ENCODE assay signal across 23 cellular contexts in genomic region chr15:38522922-38523321, GRCh38. TPM values are rescaled to one million over a fixed set of nuclear protein-coding genes. Genes with fewer than 3 reads are reported as not detected.
DNase-seq lines count a peak whose midpoint lies in the region; ATAC-seq, FAIRE-seq and TF ChIP-seq lines count a peak whose summit lies in the region.
"Had no signal": no experiment of that assay in that cellular context is flagged by ENCODE, and none has a peak within 500 bp of the region (broad histone marks: within the 10 kb centered on the region; RNA-seq: fewer than 3 reads in every experiment).

No MANE protein-coding gene starts in this region.

- no peak for TF ChIP-seq RAD21 in GM12878 (IDR thresholded peaks at IDR 0.05; ENCODE audit: insufficient read depth, low read depth, low read length)

- no peak overlapping the region for H3K4me3 Mint-ChIP-seq in stimulated activated naive CD8-positive, alpha-beta T cell treated with anti-CD3 and anti-CD28 coated beads, Interleukin-15, amount 100 ng/mL, for 72 hours
- H3K4me3 Mint-ChIP-seq in GM23338, result no peak overlapping the region
- H3K4me3 Mint-ChIP-seq: brain, CD14-positive monocyte, endodermal cell, IgD-negative memory B cell had no signal

- no peak for TF ChIP-seq EP300 in GM12878 (IDR thresholded peaks at IDR 0.05; ENCODE audit: borderline replicate concordance in 1 of 2, control insufficient read depth in 1 of 2, low read depth in 2 of 2, low read length in 2 of 2)

- FAIRE-seq in GM12878 (lab: Jason Lieb, UNC), result peak; percentile 31

- no peaks in the 10 kb centered on the region for H3K27me3 ChIP-seq in GM12878 (replicated peaks in 1 of 2; ENCODE audit: control insufficient read depth in 2 of 2, insufficient read depth in 2 of 2, low read length in 1 of 2)
- no peaks in the 10 kb centered on the region for H3K27me3 ChIP-seq in GM23338 (ENCODE audit: insufficient read depth)
- H3K27me3 ChIP-seq: colonic mucosa, neutrophil, thyroid gland had no signal

- intact Hi-C loops in GM12878 (cut with micrococcal nuclease; ENCODE audit: unreplicated experiment), result no loop called here
- intact Hi-C loops in left cardiac atrium (cut with DNase I), result no loop called here

- POLR2A ChIA-PET in GM12878 (lab: Charles Lee), result interaction anchor here (0.9 to 2.6 kb wide), 6 partner anchors 10 to 34 kb away, joined by 3 to 8 read pairs (median 5); no protein-coding TSS in a partner anchor

- no peak for TF ChIP-seq POLR2A in GM12878 (IDR thresholded peaks at IDR 0.05; ENCODE audit: low read depth, low read length)

- no peaks in the 10 kb centered on the region for H3K36me3 Mint-ChIP-seq in GM23338 (ENCODE audit: low read depth)
- H3K36me3 Mint-ChIP-seq: brain, CD14-positive monocyte had no signal

- H3K9me2 ChIP-seq in GM23338 (ENCODE audit: insufficient read depth), result no peaks in the 10 kb centered on the region

- no peaks in the 10 kb centered on the region for H3K9me3 ChIP-seq in GM12878 (replicated peaks; ENCODE audit: control insufficient read depth, insufficient read depth, low read length)
- H3K9me3 ChIP-seq: colonic mucosa, neutrophil, psoas muscle, thyroid gland had no signal

- H3K9ac ChIP-seq in GM12878 (ENCODE audit: control insufficient read depth, insufficient read depth, low read length), result no peak overlapping the region

- H3K4me1 Mint-ChIP-seq in stimulated activated naive CD8-positive, alpha-beta T cell treated with anti-CD3 and anti-CD28 coated beads, Interleukin-15, amount 100 ng/mL, for 72 hours, result peaks cover 75% of the 10 kb centered on the region
- peaks cover 14% of the 10 kb centered on the region; the same call in 2 of the 3 replicates for H3K4me1 Mint-ChIP-seq in GM23338
- H3K4me1 Mint-ChIP-seq: CD14-positive monocyte had no signal

- H3K79me2 ChIP-seq in GM12878 (ENCODE audit: control insufficient read depth, insufficient read depth, low read length) (no peaks in the 10 kb centered on the region), GM23338 (replicated peaks; ENCODE audit: insufficient read depth) (no peaks in the 10 kb centered on the region)

- ATAC-seq in stimulated activated naive CD8-positive, alpha-beta T cell treated with anti-CD3 and anti-CD28 coated beads, Interleukin-15, Interleukin-2, amounts not matched to agents 100 U/mL and 50 U/mL, for 24 hours, result peak; percentile 48
- no peak for ATAC-seq in stimulated activated naive CD8-positive, alpha-beta T cell treated with anti-CD3 and anti-CD28 coated beads, Interleukin-15, amount 100 ng/mL, for 72 hours
- ATAC-seq in HG03565 (IDR thresholded peaks at IDR 0.05; ENCODE audit: unreplicated experiment) (peak; percentile 51), GM12878 (peak; percentile 34), left cardiac atrium (no peak), GM23338 (no peak)
- ATAC-seq: psoas muscle had no signal

- BruUV-seq in GM12878 (replicated peaks; lab: Mats Ljungman, UMichigan), result no TSS peak

- H3K27ac ChIP-seq in GM12878 (ENCODE audit: control insufficient read depth, insufficient read depth) (no peak overlapping the region), GM23338 (ENCODE audit: low read depth) (no peak overlapping the region)
- H3K27ac ChIP-seq: colonic mucosa, neutrophil, PC-9, psoas muscle, thyroid gland had no signal

- H3K27ac Mint-ChIP-seq in stimulated activated naive CD8-positive, alpha-beta T cell treated with anti-CD3 and anti-CD28 coated beads, Interleukin-15, amount 100 ng/mL, for 72 hours, result no peak overlapping the region
- H3K27ac Mint-ChIP-seq in GM23338, result no peak overlapping the region
- H3K27ac Mint-ChIP-seq: CD14-positive monocyte, endodermal cell had no signal

- H4K20me1 ChIP-seq in GM12878 (ENCODE audit: control insufficient read depth, insufficient read depth) (no peaks in the 10 kb centered on the region), GM23338 (replicated peaks; ENCODE audit: insufficient read depth) (no peaks in the 10 kb centered on the region)

- H3K4me1 ChIP-seq in GM12878 (ENCODE audit: control insufficient read depth, insufficient read depth, low read length) (no peaks in the 10 kb centered on the region), GM23338 (ENCODE audit: insufficient read depth) (no peaks in the 10 kb centered on the region)
- H3K4me1 ChIP-seq: colonic mucosa, psoas muscle, thyroid gland had no signal

- no peak overlapping the region for H3K4me3 ChIP-seq in GM12878
- no peak overlapping the region for H3K4me3 ChIP-seq in GM23338
- H3K4me3 ChIP-seq: colonic mucosa, PC-9, psoas muscle, thyroid gland had no signal

- 76% methylated on average over 4 of the region's 4 CpGs for WGBS in GM12878 (ENCODE audit: insufficient coverage, insufficient replicate concordance, low lambda C conversion rate, missing lambda C conversion rate)

- H3K4me2 ChIP-seq in GM12878 (ENCODE audit: control insufficient read depth, insufficient read depth), result no peak overlapping the region
- H3K4me2 ChIP-seq in GM23338, result no peak overlapping the region
- H3K4me2 ChIP-seq: PC-9 had no signal

- CTCF ChIA-PET in GM12878 (lab: Yijun Ruan, JAX), result interaction anchor here (0.6 to 7.7 kb wide), 13 partner anchors 8 to 177 kb away, joined by 3 to 41 read pairs (median 4); no protein-coding TSS in a partner anchor

- no peaks in the 10 kb centered on the region for H3K9me3 Mint-ChIP-seq in stimulated activated naive CD8-positive, alpha-beta T cell treated with anti-CD3 and anti-CD28 coated beads, Interleukin-15, amount 100 ng/mL, for 72 hours
- no peaks in the 10 kb centered on the region for H3K9me3 Mint-ChIP-seq in GM23338
- H3K9me3 Mint-ChIP-seq: brain, endodermal cell, IgD-negative memory B cell had no signal

- no peak for TF ChIP-seq CTCF in GM12878 (IDR thresholded peaks at IDR 0.05 in 2 of 3, conservative IDR thresholded peaks at IDR 0.05 in 1 of 3; ENCODE audit: control insufficient read depth in 2 of 3, extremely low read depth in 1 of 3, insufficient read depth in 1 of 3, low read depth in 3 of 3, low read length in 3 of 3)
- no peak for TF ChIP-seq CTCF in GM23338 (conservative IDR thresholded peaks at IDR 0.05; ENCODE audit: low read depth in 2 of 2)

- DNase-seq in stimulated activated naive CD8-positive, alpha-beta T cell treated with anti-CD3 and anti-CD28 coated beads, Interleukin-15, Interleukin-2, amounts not matched to agents 100 U/mL and 50 U/mL, for 24 hours, result no peak
- no peak for DNase-seq in stimulated activated naive CD8-positive, alpha-beta T cell treated with anti-CD3 and anti-CD28 coated beads, Interleukin-15, amount 100 ng/mL, for 72 hours
- DNase-seq in GM12878 (ENCODE audit: low read depth, low spot score), result no peak
- DNase-seq in activated gamma-delta T cell (lab: John Stamatoyannopoulos, UW), result no peak
- no peak for DNase-seq in DMS53 treated with DMSO at 0.1 percent for 48 hours (lab: John Stamatoyannopoulos, UW; ENCODE audit: unreplicated experiment)
- DNase-seq in left cardiac atrium, result no peak
- no peak for DNase-seq in GM23338 (ENCODE audit: low spot score)
- DNase-seq: activated CD4-positive, alpha-beta T cell treated with anti-CD3 and anti-CD28 coated beads for 4 hours; activated naive CD4-positive, alpha-beta T cell treated with anti-CD3 and anti-CD28 coated beads, Interleukin-2, amount 50 U/mL, for 16 hours; colonic mucosa; DMS79; endodermal cell; NCI-H1105 treated with DMSO at 0.1 percent for 48 hours; NCI-H2081 treated with DMSO at 0.1 percent for 48 hours; PC-9; psoas muscle; SHP77; thyroid gland had no signal

- RAD21 ChIA-PET in GM12878 (lab: Charles Lee; ENCODE audit: unreplicated experiment), result interaction anchor here (0.7 to 3.1 kb wide), 7 partner anchors 30 to 172 kb away, joined by 3 to 15 read pairs (median 4); partner anchors contain the start of gene RASGRP1

- H3K36me3 ChIP-seq in GM12878 (ENCODE audit: control insufficient read depth in 2 of 2, insufficient read depth in 2 of 2, low read length in 1 of 2) (peaks cover 3 to 7% of the 10 kb centered on the region in 2 experiments), GM23338 (ENCODE audit: insufficient read depth) (no peaks in the 10 kb centered on the region)
- H3K36me3 ChIP-seq: colonic mucosa, thyroid gland had no signal

- no peaks in the 10 kb centered on the region for H3K27me3 Mint-ChIP-seq in stimulated activated naive CD8-positive, alpha-beta T cell treated with anti-CD3 and anti-CD28 coated beads, Interleukin-15, amount 100 ng/mL, for 72 hours
- H3K27me3 Mint-ChIP-seq in GM23338 (ENCODE audit: insufficient read depth, low read depth, poor library complexity), result peaks cover 3% of the 10 kb centered on the region
- H3K27me3 Mint-ChIP-seq: brain, IgD-negative memory B cell had no signal

- H2AFZ ChIP-seq in GM12878 (ENCODE audit: control insufficient read depth, low read depth, low read length) (no peak overlapping the region), GM23338 (no peak overlapping the region)
- H2AFZ ChIP-seq: PC-9 had no signal

- H3F3A ChIP-seq in GM23338 (replicated peaks; ENCODE audit: low read depth), result no peaks in the 10 kb centered on the region

- SMC1A ChIA-PET in GM12878 (lab: Charles Lee; ENCODE audit: uncharacterized antibody, unreplicated experiment), result interaction anchor here (0.6 to 5.5 kb wide), 12 partner anchors 11 to 179 kb away, joined by 3 to 31 read pairs (median 6); no protein-coding TSS in a partner anchor

- in situ Hi-C loops in GM12878 (cut with MboI), result no loop called here

TF ChIP-seq in GM23338, 12 proteins besides CTCF, POLR2A, EP300 and RAD21 (continues in another document):
- TF ChIP-seq EZH2phosphoT487 (IDR thresholded peaks at IDR 0.05; ENCODE audit: unreplicated experiment), result no peak
- no peak for TF ChIP-seq EZH2 (IDR thresholded peaks at IDR 0.05; ENCODE audit: low read depth, unreplicated experiment)
- TF ChIP-seq ZNF331 (CRISPR knock-in tag; IDR thresholded peaks at IDR 0.05; ENCODE audit: low read depth), result no peak

RNA-seq across cellular contexts. Expression of gene RASGRP1, which starts 41.7 kb away (rescaled TPM):
- 151 and 158 TPM in 2 replicates for total RNA-seq in GM12878 (2013; cell fraction: nucleolus; rRNA removed)
- 27.4 and 31.3 TPM in 2 replicates for total RNA-seq in GM12878 (2014; rRNA removed)
- total RNA-seq in GM12878 (2014; rRNA removed; fragmentation: Illumina TruSeq; extraction: Trizol), result 23.5 and 23.8 TPM in 2 replicates
- total RNA-seq in GM12878 (2021), result 25.5 and 29.3 TPM in 2 replicates
- polyA plus RNA-seq in GM12878 (2011; ENCODE audit: low read depth), result 5.6 TPM
- 234 and 259 TPM in 2 replicates for polyA plus RNA-seq in GM12878 (2011; rRNA removed)
- polyA plus RNA-seq in GM12878 (2011; cell fraction: cytosol; rRNA removed), result 137 and 158 TPM in 2 replicates
- polyA plus RNA-seq in GM12878 (2011; cell fraction: nucleus; rRNA removed), result 185 and 295 TPM in 2 replicates
- polyA plus RNA-seq in GM12878 (2012), result 5.8 and 12.5 TPM in 2 replicates
- 26.0 and 32.7 TPM in 2 replicates for polyA plus RNA-seq in GM12878 (2014; fragmentation: Illumina TruSeq; extraction: Trizol)
- polyA plus RNA-seq in GM12878 (2014; fragmentation: Nextera tagmentation; extraction: Ambion mirVana), result 1 to 10 TPM; 5.6 to 6.2 TPM
- polyA plus RNA-seq in GM12878 (2014; rRNA removed), result 17.0 and 18.3 TPM in 2 replicates
- 10 to 100 TPM in 1 of 2 experiments, 1 to 10 TPM in 1; 9.9 to 13.3 TPM for polyA plus RNA-seq in GM12878 (2016; fragmentation: Nextera tagmentation; extraction: Ambion mirVana)
- polyA minus RNA-seq in GM12878 (2011; rRNA and poly(A)+ RNA removed), result 397 and 409 TPM in 2 replicates
- 114 and 130 TPM in 2 replicates for polyA minus RNA-seq in GM12878 (2011; cell fraction: cytosol; rRNA and poly(A)+ RNA removed)
- polyA minus RNA-seq in GM12878 (2011; cell fraction: nucleus; rRNA and poly(A)+ RNA removed), result 267 and 279 TPM in 2 replicates
- total RNA-seq in left cardiac atrium, result 1 to 10 TPM; 1.0 to 1.6 TPM
- total RNA-seq in GM23338 (2014; rRNA removed; shearing (Covaris generic)), result 1.1 and 1.2 TPM in 2 replicates
- 0.54 and 1.1 TPM in 2 replicates for polyA plus RNA-seq in GM23338 (2016; fragmentation: Nextera tagmentation; extraction: Ambion mirVana)

Comparison
In these comparisons a context has a peak if more than half of its experiments do, and no peak if none do; other contexts are left out.
1. ATAC-seq: peak in stimulated activated naive CD8-positive, alpha-beta T cell treated with anti-CD3 and anti-CD28 coated beads, Interleukin-15, Interleukin-2, amounts not matched to agents 100 U/mL and 50 U/mL, for 24 hours (single experiment), HG03565 (single experiment) and GM12878 (single experiment); none in stimulated activated naive CD8-positive, alpha-beta T cell treated with anti-CD3 and anti-CD28 coated beads, Interleukin-15, amount 100 ng/mL, for 72 hours (single experiment), left cardiac atrium (0 of 2) and GM23338 (single experiment).
2. RNA of gene RASGRP1, which starts 41.7 kb away (total RNA-seq): 23.5 to 158 TPM in GM12878; 1.0 to 1.6 TPM in left cardiac atrium and 1.1 to 1.2 TPM in GM23338; every median in the first group is over 4 times any median in the second.